Comparison of ENCODE assay signal across 8 cellular contexts in genomic region chr4:169314906-169315305, GRCh38. TPM values are rescaled to one million over a fixed set of nuclear protein-coding genes. Genes with fewer than 3 reads are reported as not detected.
DNase-seq lines count a peak whose midpoint lies in the region; ATAC-seq and TF ChIP-seq lines count a peak whose summit lies in the region.

No MANE protein-coding gene starts in this region.

- TF ChIP-seq CTCF in cardiac fibroblast (IDR thresholded peaks at IDR 0.05; ENCODE audit: low read depth, low read length) = no peak

- ATAC-seq in HG03095 (IDR thresholded peaks at IDR 0.05; ENCODE audit: unreplicated experiment) = no peak

- peak; percentile 92 for DNase-seq in COLO668 (lab: John Stamatoyannopoulos, UW; ENCODE audit: unreplicated experiment)
- DNase-seq in NCI-H2171 (lab: John Stamatoyannopoulos, UW) = peak; percentile 66
- DNase-seq in cardiac fibroblast (ENCODE audit: low read depth in 2 of 2) = peak; percentile 66 to 80
- peak; percentile 15 for DNase-seq in midbrain (lab: John Stamatoyannopoulos, UW)
- no peak for DNase-seq in NOMO-1 (lab: John Stamatoyannopoulos, UW; ENCODE audit: unreplicated experiment in 2 of 2)
- DNase-seq in occipital lobe (lab: John Stamatoyannopoulos, UW) = no peak
- no peak for DNase-seq in stimulated activated CD4-positive, alpha-beta T cell treated with anti-CD3 and anti-CD28 coated beads, Interleukin-1b, Interleukin-23, amount 100 ng/mL, for 48 hours

- H3K4me3 ChIP-seq in cardiac fibroblast (replicated peaks in 1 of 2; ENCODE audit: low read depth in 2 of 2, low read length in 2 of 2) = no peak overlapping the region

RNA-seq across cellular contexts. Expression of gene SH3RF1, which starts 44.1 kb away (rescaled TPM):
- 8.1 TPM for total RNA-seq in occipital lobe

Comparison
In these comparisons a context has a peak if more than half of its experiments do, and no peak if none do; other contexts are left out.
1. DNase-seq: peak in COLO668 (single experiment), NCI-H2171 (single experiment), cardiac fibroblast (2 of 2) and midbrain (single experiment); none in NOMO-1 (0 of 2), occipital lobe (single experiment) and stimulated activated CD4-positive, alpha-beta T cell treated with anti-CD3 and anti-CD28 coated beads, Interleukin-1b, Interleukin-23, amount 100 ng/mL, for 48 hours (single experiment).